In the genomic region with DNA sequence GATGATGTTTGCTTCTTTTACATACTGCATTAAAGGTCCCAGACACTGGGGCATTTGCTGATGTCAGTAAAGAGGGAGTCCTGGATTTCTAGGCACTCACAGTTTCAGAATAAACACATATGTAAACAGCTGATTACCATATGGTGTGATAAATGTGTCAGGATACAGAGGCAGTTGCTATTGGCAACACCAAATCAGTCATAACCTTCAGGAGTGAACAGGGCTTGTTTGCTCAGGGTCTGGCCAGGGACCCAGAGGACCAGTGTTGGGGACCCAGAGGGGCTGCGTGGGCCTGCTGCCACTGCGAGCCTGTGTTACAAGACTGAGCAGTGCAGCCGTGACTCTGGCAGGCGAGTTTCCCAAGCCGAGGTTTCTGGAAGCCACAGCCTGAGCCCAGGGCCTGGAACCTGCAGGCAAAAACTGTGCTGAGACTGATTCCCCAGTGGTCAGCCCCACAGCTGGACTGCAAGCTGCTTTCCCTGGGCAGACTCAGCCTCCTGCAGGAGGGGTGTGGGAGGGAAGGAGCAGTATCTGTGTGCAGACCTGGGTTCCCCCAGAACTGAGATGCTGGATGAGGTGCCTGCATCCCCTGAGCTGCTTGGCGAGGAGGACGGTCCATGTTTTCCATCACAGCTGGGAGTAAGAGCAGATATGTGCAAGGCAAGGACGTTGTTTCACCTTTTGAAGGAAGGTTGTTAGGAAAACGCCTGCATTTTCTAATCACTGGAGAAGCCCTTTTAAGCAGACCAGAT, we compare ENCODE assay signal across 1 cellular context.
TF ChIP-seq lines count a peak whose summit lies in the region.

No MANE protein-coding gene starts in this region.

TF ChIP-seq in neural cell, 6 proteins besides CTCF, POLR2A, EP300 and RAD21:
- TF ChIP-seq REST (IDR thresholded peaks at IDR 0.05; ENCODE audit: borderline replicate concordance) = no peak
- TF ChIP-seq EZH2 (IDR thresholded peaks at IDR 0.05; ENCODE audit: borderline replicate concordance, insufficient read depth, low read length, poor library complexity, severe bottlenecking) = no peak
- TF ChIP-seq SMC3 (conservative IDR thresholded peaks at IDR 0.05; ENCODE audit: poor library complexity) = no peak
- no peak for TF ChIP-seq POLR2AphosphoS5 (IDR thresholded peaks at IDR 0.05)
- TF ChIP-seq MXI1 (conservative IDR thresholded peaks at IDR 0.05; ENCODE audit: poor library complexity, severe bottlenecking) = no peak
- TF ChIP-seq TAF1 (IDR thresholded peaks at IDR 0.05; ENCODE audit: low read depth) = no peak
TF ChIP-seq in neural cell: peak in this region for 0.
